ENCODE assay signal across 1 cellular context in genomic region chr2:38017836-38018235, GRCh38.
TF ChIP-seq lines count a peak whose summit lies in the region.

No MANE protein-coding gene starts in this region.

TF ChIP-seq in WTC11, 78 proteins besides CTCF, POLR2A, EP300 and RAD21 (continued from another document):
- TF ChIP-seq, protein P1, sequence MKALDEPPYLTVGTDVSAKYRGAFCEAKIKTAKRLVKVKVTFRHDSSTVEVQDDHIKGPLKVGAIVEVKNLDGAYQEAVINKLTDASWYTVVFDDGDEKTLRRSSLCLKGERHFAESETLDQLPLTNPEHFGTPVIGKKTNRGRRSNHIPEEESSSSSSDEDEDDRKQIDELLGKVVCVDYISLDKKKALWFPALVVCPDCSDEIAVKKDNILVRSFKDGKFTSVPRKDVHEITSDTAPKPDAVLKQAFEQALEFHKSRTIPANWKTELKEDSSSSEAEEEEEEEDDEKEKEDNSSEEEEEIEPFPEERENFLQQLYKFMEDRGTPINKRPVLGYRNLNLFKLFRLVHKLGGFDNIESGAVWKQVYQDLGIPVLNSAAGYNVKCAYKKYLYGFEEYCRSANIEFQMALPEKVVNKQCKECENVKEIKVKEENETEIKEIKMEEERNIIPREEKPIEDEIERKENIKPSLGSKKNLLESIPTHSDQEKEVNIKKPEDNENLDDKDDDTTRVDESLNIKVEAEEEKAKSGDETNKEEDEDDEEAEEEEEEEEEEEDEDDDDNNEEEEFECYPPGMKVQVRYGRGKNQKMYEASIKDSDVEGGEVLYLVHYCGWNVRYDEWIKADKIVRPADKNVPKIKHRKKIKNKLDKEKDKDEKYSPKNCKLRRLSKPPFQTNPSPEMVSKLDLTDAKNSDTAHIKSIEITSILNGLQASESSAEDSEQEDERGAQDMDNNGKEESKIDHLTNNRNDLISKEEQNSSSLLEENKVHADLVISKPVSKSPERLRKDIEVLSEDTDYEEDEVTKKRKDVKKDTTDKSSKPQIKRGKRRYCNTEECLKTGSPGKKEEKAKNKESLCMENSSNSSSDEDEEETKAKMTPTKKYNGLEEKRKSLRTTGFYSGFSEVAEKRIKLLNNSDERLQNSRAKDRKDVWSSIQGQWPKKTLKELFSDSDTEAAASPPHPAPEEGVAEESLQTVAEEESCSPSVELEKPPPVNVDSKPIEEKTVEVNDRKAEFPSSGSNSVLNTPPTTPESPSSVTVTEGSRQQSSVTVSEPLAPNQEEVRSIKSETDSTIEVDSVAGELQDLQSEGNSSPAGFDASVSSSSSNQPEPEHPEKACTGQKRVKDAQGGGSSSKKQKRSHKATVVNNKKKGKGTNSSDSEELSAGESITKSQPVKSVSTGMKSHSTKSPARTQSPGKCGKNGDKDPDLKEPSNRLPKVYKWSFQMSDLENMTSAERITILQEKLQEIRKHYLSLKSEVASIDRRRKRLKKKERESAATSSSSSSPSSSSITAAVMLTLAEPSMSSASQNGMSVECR (CRISPR knock-in tag; IDR thresholded peaks at IDR 0.05; ENCODE audit: borderline replicate concordance) = no peak
- TF ChIP-seq ATF1 (CRISPR knock-in tag; IDR thresholded peaks at IDR 0.05) (no peak), NR1H2 (CRISPR knock-in tag; IDR thresholded peaks at IDR 0.05) (no peak)
- TF ChIP-seq, protein P2, sequence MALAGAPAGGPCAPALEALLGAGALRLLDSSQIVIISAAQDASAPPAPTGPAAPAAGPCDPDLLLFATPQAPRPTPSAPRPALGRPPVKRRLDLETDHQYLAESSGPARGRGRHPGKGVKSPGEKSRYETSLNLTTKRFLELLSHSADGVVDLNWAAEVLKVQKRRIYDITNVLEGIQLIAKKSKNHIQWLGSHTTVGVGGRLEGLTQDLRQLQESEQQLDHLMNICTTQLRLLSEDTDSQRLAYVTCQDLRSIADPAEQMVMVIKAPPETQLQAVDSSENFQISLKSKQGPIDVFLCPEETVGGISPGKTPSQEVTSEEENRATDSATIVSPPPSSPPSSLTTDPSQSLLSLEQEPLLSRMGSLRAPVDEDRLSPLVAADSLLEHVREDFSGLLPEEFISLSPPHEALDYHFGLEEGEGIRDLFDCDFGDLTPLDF (CRISPR knock-in tag; IDR thresholded peaks at IDR 0.05) = no peak
- TF ChIP-seq, protein P3, sequence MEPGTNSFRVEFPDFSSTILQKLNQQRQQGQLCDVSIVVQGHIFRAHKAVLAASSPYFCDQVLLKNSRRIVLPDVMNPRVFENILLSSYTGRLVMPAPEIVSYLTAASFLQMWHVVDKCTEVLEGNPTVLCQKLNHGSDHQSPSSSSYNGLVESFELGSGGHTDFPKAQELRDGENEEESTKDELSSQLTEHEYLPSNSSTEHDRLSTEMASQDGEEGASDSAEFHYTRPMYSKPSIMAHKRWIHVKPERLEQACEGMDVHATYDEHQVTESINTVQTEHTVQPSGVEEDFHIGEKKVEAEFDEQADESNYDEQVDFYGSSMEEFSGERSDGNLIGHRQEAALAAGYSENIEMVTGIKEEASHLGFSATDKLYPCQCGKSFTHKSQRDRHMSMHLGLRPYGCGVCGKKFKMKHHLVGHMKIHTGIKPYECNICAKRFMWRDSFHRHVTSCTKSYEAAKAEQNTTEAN (CRISPR knock-in tag; IDR thresholded peaks at IDR 0.05) = no peak
